Comparison of ENCODE assay signal across 1 cellular context in the genomic region with DNA sequence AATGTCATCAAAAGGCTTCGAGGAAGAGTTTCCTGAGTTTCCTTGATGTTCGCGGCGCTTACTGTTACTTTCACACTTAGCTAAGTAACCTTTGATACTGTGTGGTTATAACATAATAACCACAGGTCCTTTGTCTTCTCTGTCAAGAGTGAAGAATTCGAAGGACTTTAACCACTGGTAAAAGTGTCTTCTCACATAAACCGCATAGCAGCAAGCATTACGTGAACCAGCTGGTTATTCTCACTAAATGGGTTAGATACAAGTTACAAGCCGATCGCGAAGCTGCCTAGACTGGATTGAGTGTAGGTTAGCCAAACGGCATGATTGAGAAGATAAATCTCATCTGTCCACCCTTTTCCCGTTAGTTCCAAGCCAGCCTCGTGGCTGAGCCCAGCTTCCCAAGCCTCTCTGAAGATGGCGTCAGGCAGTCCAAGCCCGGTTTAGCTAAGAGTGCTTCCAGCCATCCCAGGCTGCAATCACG.
A peak's percentile ranks its signal among the peaks of the same experiment; 100 is the strongest.
TF ChIP-seq lines count a peak whose summit lies in the region.

No MANE protein-coding gene starts in this region.

TF ChIP-seq in GM12878, 131 proteins besides CTCF, POLR2A, EP300 and RAD21 (continues in another document):
- TF ChIP-seq, protein P1, sequence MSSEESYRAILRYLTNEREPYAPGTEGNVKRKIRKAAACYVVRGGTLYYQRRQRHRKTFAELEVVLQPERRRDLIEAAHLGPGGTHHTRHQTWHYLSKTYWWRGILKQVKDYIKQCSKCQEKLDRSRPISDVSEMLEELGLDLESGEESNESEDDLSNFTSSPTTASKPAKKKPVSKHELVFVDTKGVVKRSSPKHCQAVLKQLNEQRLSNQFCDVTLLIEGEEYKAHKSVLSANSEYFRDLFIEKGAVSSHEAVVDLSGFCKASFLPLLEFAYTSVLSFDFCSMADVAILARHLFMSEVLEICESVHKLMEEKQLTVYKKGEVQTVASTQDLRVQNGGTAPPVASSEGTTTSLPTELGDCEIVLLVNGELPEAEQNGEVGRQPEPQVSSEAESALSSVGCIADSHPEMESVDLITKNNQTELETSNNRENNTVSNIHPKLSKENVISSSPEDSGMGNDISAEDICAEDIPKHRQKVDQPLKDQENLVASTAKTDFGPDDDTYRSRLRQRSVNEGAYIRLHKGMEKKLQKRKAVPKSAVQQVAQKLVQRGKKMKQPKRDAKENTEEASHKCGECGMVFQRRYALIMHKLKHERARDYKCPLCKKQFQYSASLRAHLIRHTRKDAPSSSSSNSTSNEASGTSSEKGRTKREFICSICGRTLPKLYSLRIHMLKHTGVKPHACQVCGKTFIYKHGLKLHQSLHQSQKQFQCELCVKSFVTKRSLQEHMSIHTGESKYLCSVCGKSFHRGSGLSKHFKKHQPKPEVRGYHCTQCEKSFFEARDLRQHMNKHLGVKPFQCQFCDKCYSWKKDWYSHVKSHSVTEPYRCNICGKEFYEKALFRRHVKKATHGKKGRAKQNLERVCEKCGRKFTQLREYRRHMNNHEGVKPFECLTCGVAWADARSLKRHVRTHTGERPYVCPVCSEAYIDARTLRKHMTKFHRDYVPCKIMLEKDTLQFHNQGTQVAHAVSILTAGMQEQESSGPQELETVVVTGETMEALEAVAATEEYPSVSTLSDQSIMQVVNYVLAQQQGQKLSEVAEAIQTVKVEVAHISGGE (CRISPR knock-in tag; IDR thresholded peaks at IDR 0.05): no peak
- TF ChIP-seq RUNX3 (IDR thresholded peaks at IDR 0.05; ENCODE audit: low read length): peak; percentile 97
- TF ChIP-seq SIN3A (IDR thresholded peaks at IDR 0.05; ENCODE audit: low read depth, low read length): no peak
- TF ChIP-seq, protein P2, sequence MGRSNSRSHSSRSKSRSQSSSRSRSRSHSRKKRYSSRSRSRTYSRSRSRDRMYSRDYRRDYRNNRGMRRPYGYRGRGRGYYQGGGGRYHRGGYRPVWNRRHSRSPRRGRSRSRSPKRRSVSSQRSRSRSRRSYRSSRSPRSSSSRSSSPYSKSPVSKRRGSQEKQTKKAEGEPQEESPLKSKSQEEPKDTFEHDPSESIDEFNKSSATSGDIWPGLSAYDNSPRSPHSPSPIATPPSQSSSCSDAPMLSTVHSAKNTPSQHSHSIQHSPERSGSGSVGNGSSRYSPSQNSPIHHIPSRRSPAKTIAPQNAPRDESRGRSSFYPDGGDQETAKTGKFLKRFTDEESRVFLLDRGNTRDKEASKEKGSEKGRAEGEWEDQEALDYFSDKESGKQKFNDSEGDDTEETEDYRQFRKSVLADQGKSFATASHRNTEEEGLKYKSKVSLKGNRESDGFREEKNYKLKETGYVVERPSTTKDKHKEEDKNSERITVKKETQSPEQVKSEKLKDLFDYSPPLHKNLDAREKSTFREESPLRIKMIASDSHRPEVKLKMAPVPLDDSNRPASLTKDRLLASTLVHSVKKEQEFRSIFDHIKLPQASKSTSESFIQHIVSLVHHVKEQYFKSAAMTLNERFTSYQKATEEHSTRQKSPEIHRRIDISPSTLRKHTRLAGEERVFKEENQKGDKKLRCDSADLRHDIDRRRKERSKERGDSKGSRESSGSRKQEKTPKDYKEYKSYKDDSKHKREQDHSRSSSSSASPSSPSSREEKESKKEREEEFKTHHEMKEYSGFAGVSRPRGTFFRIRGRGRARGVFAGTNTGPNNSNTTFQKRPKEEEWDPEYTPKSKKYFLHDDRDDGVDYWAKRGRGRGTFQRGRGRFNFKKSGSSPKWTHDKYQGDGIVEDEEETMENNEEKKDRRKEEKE (IDR thresholded peaks at IDR 0.05): no peak
- no peak for TF ChIP-seq RFX5 (IDR thresholded peaks at IDR 0.05; ENCODE audit: low read depth, low read length)
- no peak for TF ChIP-seq PML (IDR thresholded peaks at IDR 0.05; ENCODE audit: low read length)
- no peak for TF ChIP-seq KLF5 (IDR thresholded peaks at IDR 0.05; ENCODE audit: partially characterized antibody)
- TF ChIP-seq ZNF622 (IDR thresholded peaks at IDR 0.05): no peak
- 0 out of 2 replicates have a peak, but pooled peaks have one; percentile 25 for TF ChIP-seq EED (IDR thresholded peaks at IDR 0.05; ENCODE audit: low read depth)
- TF ChIP-seq, protein P3, sequence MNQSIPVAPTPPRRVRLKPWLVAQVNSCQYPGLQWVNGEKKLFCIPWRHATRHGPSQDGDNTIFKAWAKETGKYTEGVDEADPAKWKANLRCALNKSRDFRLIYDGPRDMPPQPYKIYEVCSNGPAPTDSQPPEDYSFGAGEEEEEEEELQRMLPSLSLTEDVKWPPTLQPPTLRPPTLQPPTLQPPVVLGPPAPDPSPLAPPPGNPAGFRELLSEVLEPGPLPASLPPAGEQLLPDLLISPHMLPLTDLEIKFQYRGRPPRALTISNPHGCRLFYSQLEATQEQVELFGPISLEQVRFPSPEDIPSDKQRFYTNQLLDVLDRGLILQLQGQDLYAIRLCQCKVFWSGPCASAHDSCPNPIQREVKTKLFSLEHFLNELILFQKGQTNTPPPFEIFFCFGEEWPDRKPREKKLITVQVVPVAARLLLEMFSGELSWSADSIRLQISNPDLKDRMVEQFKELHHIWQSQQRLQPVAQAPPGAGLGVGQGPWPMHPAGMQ (IDR thresholded peaks at IDR 0.05; ENCODE audit: borderline replicate concordance): peak; percentile 53; the same call in 1 of the 2 replicates
- peak; percentile 64 for TF ChIP-seq RAD51 (IDR thresholded peaks at IDR 0.05)
- no peak for TF ChIP-seq POLR2AphosphoS2 (IDR thresholded peaks at IDR 0.05; ENCODE audit: low read depth, low read length)
- no peak for TF ChIP-seq POLR2AphosphoS5 (IDR thresholded peaks at IDR 0.05; ENCODE audit: low read length)
- TF ChIP-seq STAT1 (conservative IDR thresholded peaks at IDR 0.05): no peak
- TF ChIP-seq ZZZ3 (IDR thresholded peaks at IDR 0.05; ENCODE audit: control insufficient read depth, insufficient read length, low read depth): no peak
- TF ChIP-seq, protein P4, sequence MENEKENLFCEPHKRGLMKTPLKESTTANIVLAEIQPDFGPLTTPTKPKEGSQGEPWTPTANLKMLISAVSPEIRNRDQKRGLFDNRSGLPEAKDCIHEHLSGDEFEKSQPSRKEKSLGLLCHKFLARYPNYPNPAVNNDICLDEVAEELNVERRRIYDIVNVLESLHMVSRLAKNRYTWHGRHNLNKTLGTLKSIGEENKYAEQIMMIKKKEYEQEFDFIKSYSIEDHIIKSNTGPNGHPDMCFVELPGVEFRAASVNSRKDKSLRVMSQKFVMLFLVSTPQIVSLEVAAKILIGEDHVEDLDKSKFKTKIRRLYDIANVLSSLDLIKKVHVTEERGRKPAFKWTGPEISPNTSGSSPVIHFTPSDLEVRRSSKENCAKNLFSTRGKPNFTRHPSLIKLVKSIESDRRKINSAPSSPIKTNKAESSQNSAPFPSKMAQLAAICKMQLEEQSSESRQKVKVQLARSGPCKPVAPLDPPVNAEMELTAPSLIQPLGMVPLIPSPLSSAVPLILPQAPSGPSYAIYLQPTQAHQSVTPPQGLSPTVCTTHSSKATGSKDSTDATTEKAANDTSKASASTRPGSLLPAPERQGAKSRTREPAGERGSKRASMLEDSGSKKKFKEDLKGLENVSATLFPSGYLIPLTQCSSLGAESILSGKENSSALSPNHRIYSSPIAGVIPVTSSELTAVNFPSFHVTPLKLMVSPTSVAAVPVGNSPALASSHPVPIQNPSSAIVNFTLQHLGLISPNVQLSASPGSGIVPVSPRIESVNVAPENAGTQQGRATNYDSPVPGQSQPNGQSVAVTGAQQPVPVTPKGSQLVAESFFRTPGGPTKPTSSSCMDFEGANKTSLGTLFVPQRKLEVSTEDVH (IDR thresholded peaks at IDR 0.05; ENCODE audit: low read depth, partially characterized antibody): no peak
- peak; percentile 100 for TF ChIP-seq NR2F1 (conservative IDR thresholded peaks at IDR 0.05)
- no peak for TF ChIP-seq ZNF207 (IDR thresholded peaks at IDR 0.05; ENCODE audit: borderline replicate concordance)
- peak; percentile 44; the same call in 1 of the 2 replicates for TF ChIP-seq CHD2 (IDR thresholded peaks at IDR 0.05; ENCODE audit: borderline replicate concordance, low read depth, low read length)
- TF ChIP-seq, protein P5, sequence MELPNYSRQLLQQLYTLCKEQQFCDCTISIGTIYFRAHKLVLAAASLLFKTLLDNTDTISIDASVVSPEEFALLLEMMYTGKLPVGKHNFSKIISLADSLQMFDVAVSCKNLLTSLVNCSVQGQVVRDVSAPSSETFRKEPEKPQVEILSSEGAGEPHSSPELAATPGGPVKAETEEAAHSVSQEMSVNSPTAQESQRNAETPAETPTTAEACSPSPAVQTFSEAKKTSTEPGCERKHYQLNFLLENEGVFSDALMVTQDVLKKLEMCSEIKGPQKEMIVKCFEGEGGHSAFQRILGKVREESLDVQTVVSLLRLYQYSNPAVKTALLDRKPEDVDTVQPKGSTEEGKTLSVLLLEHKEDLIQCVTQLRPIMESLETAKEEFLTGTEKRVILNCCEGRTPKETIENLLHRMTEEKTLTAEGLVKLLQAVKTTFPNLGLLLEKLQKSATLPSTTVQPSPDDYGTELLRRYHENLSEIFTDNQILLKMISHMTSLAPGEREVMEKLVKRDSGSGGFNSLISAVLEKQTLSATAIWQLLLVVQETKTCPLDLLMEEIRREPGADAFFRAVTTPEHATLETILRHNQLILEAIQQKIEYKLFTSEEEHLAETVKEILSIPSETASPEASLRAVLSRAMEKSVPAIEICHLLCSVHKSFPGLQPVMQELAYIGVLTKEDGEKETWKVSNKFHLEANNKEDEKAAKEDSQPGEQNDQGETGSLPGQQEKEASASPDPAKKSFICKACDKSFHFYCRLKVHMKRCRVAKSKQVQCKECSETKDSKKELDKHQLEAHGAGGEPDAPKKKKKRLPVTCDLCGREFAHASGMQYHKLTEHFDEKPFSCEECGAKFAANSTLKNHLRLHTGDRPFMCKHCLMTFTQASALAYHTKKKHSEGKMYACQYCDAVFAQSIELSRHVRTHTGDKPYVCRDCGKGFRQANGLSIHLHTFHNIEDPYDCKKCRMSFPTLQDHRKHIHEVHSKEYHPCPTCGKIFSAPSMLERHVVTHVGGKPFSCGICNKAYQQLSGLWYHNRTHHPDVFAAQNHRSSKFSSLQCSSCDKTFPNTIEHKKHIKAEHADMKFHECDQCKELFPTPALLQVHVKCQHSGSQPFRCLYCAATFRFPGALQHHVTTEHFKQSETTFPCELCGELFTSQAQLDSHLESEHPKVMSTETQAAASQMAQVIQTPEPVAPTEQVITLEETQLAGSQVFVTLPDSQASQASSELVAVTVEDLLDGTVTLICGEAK (IDR thresholded peaks at IDR 0.05; ENCODE audit: borderline replicate concordance): no peak; the same call in 1 of the 2 replicates
- no peak for TF ChIP-seq SREBF2 (IDR thresholded peaks at IDR 0.05; ENCODE audit: low read length)
- TF ChIP-seq, protein P6, sequence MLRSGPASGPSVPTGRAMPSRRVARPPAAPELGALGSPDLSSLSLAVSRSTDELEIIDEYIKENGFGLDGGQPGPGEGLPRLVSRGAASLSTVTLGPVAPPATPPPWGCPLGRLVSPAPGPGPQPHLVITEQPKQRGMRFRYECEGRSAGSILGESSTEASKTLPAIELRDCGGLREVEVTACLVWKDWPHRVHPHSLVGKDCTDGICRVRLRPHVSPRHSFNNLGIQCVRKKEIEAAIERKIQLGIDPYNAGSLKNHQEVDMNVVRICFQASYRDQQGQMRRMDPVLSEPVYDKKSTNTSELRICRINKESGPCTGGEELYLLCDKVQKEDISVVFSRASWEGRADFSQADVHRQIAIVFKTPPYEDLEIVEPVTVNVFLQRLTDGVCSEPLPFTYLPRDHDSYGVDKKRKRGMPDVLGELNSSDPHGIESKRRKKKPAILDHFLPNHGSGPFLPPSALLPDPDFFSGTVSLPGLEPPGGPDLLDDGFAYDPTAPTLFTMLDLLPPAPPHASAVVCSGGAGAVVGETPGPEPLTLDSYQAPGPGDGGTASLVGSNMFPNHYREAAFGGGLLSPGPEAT (IDR thresholded peaks at IDR 0.05; ENCODE audit: low read depth): peak; percentile 92
- TF ChIP-seq, protein P7, sequence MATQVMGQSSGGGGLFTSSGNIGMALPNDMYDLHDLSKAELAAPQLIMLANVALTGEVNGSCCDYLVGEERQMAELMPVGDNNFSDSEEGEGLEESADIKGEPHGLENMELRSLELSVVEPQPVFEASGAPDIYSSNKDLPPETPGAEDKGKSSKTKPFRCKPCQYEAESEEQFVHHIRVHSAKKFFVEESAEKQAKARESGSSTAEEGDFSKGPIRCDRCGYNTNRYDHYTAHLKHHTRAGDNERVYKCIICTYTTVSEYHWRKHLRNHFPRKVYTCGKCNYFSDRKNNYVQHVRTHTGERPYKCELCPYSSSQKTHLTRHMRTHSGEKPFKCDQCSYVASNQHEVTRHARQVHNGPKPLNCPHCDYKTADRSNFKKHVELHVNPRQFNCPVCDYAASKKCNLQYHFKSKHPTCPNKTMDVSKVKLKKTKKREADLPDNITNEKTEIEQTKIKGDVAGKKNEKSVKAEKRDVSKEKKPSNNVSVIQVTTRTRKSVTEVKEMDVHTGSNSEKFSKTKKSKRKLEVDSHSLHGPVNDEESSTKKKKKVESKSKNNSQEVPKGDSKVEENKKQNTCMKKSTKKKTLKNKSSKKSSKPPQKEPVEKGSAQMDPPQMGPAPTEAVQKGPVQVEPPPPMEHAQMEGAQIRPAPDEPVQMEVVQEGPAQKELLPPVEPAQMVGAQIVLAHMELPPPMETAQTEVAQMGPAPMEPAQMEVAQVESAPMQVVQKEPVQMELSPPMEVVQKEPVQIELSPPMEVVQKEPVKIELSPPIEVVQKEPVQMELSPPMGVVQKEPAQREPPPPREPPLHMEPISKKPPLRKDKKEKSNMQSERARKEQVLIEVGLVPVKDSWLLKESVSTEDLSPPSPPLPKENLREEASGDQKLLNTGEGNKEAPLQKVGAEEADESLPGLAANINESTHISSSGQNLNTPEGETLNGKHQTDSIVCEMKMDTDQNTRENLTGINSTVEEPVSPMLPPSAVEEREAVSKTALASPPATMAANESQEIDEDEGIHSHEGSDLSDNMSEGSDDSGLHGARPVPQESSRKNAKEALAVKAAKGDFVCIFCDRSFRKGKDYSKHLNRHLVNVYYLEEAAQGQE (IDR thresholded peaks at IDR 0.05; ENCODE audit: low read depth, low read length): no peak
- TF ChIP-seq MTA2 (IDR thresholded peaks at IDR 0.05; ENCODE audit: low read depth): peak; percentile 96
- TF ChIP-seq HDAC2 (IDR thresholded peaks at IDR 0.05): no peak
- TF ChIP-seq ZBED1 (IDR thresholded peaks at IDR 0.05; ENCODE audit: borderline replicate concordance): no peak
- TF ChIP-seq CHD4 (IDR thresholded peaks at IDR 0.05): no peak
- no peak for TF ChIP-seq SIX5 (IDR thresholded peaks at IDR 0.05; ENCODE audit: low read depth, low read length, severe bottlenecking)
- TF ChIP-seq MYB (IDR thresholded peaks at IDR 0.05; ENCODE audit: borderline replicate concordance, low read depth, low read length): no peak
- TF ChIP-seq BRCA1 (IDR thresholded peaks at IDR 0.05; ENCODE audit: low read depth, low read length): no peak
- no peak for TF ChIP-seq LARP7 (IDR thresholded peaks at IDR 0.05)
- TF ChIP-seq HDGF (IDR thresholded peaks at IDR 0.05): no peak
- no peak for TF ChIP-seq RCOR1 (conservative IDR thresholded peaks at IDR 0.05; ENCODE audit: low read depth, low read length)
- TF ChIP-seq STAT3 (IDR thresholded peaks at IDR 0.05; ENCODE audit: low read depth, low read length): no peak
- no peak for TF ChIP-seq NR2C1 (IDR thresholded peaks at IDR 0.05)
- TF ChIP-seq GATAD2B (conservative IDR thresholded peaks at IDR 0.05; ENCODE audit: low read depth): 0 out of 2 replicates have a peak, but pooled peaks have one; percentile 61
- no peak for TF ChIP-seq FOXK2 (IDR thresholded peaks at IDR 0.05)
- no peak for TF ChIP-seq TCF7 (IDR thresholded peaks at IDR 0.05; ENCODE audit: borderline replicate concordance)
- TF ChIP-seq, protein P8, sequence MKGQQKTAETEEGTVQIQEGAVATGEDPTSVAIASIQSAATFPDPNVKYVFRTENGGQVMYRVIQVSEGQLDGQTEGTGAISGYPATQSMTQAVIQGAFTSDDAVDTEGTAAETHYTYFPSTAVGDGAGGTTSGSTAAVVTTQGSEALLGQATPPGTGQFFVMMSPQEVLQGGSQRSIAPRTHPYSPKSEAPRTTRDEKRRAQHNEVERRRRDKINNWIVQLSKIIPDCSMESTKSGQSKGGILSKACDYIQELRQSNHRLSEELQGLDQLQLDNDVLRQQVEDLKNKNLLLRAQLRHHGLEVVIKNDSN (IDR thresholded peaks at IDR 0.05; ENCODE audit: borderline replicate concordance, extremely low read length, insufficient read depth, low read depth, low read length): no peak
- no peak for TF ChIP-seq NRF1 (conservative IDR thresholded peaks at IDR 0.05; ENCODE audit: low read depth, low read length)
